Comparison of ENCODE assay signal across 10 cellular contexts in genomic region chr15:67048281-67049279, GRCh38. TPM values are rescaled to one million over a fixed set of nuclear protein-coding genes. Genes with fewer than 3 reads are reported as not detected.
DNase-seq lines count a peak whose midpoint lies in the region; ATAC-seq and TF ChIP-seq lines count a peak whose summit lies in the region.
"Had no signal": no experiment of that assay in that cellular context is flagged by ENCODE, and none has a peak within 500 bp of the region (broad histone marks: within the 10 kb centered on the region; RNA-seq: fewer than 3 reads in every experiment).

No MANE protein-coding gene starts in this region.

- DNase-seq in SIG-M5 treated with dmso at 0.1 percent for 504 hours (lab: John Stamatoyannopoulos, UW; ENCODE audit: unreplicated experiment) (peak; percentile 64), SIG-M5 (lab: John Stamatoyannopoulos, UW) (no peak), choroid plexus epithelial cell (ENCODE audit: low read depth) (peak; percentile 92), mesenchymal stem cell (peak; percentile 89), aorta (peak; percentile 79 to 86)

- no peak overlapping the region for H2AFZ ChIP-seq in mesenchymal stem cell (ENCODE audit: low read depth, low read length)

- H3K4me2 ChIP-seq in mesenchymal stem cell (ENCODE audit: low read length, poor library complexity, severe bottlenecking) = peak overlapping the region; percentile 14

- H4K91ac ChIP-seq in mesenchymal stem cell (ENCODE audit: low read length) = peak overlapping the region; percentile 90

- H3K4ac ChIP-seq in mesenchymal stem cell (ENCODE audit: low read depth in 1 of 2, low read length in 2 of 2) = peak overlapping the region; percentile 58 to 72

- H2BK15ac ChIP-seq in mesenchymal stem cell (ENCODE audit: low read depth, poor library complexity, severe bottlenecking) = peak overlapping the region; percentile 94

- H3K4me3 ChIP-seq in choroid plexus epithelial cell (ENCODE audit: low read depth, low read length) = no peak overlapping the region
- no peak overlapping the region for H3K4me3 ChIP-seq in mesenchymal stem cell (ENCODE audit: insufficient read depth in 1 of 2, low read depth in 1 of 2, low read length in 2 of 2)
- no peak overlapping the region for H3K4me3 ChIP-seq in aorta (ENCODE audit: low read length in 2 of 2)
- H3K4me3 ChIP-seq: SK-N-MC had no signal

- no peak for TF ChIP-seq CTCF in choroid plexus epithelial cell (conservative IDR thresholded peaks at IDR 0.05; ENCODE audit: low read depth, low read length)

- H3K9ac ChIP-seq in mesenchymal stem cell (ENCODE audit: low read length) = peak overlapping the region; percentile 69

- ATAC-seq in aorta (ENCODE audit: low FRiP score) (peak; percentile 84), GM21737 (IDR thresholded peaks at IDR 0.05; ENCODE audit: unreplicated experiment) (no peak), HG02973 (IDR thresholded peaks at IDR 0.05; ENCODE audit: unreplicated experiment) (no peak), GM21825 (IDR thresholded peaks at IDR 0.05; ENCODE audit: unreplicated experiment) (no peak)

- H3K14ac ChIP-seq in mesenchymal stem cell (ENCODE audit: low read length in 2 of 2) = no peak overlapping the region

- peak overlapping the region; percentile 87 for H2BK120ac ChIP-seq in mesenchymal stem cell (ENCODE audit: low read depth, low read length)

- H3K79me1 ChIP-seq in mesenchymal stem cell (replicated peaks; ENCODE audit: low read length, poor library complexity, severe bottlenecking) = no peaks in the 10 kb centered on the region

- peak overlapping the region; percentile 92 for H2AK5ac ChIP-seq in mesenchymal stem cell (ENCODE audit: low read length, severe bottlenecking)

- WGBS in mesenchymal stem cell = 77% methylated on average over 7 of the region's 9 CpGs
- 23 to 25% methylated on average over 9 of the region's 9 CpGs for WGBS in aorta, 2 donors

- intact Hi-C loops in aorta (cut with DNase I) = no loop called here

- H4K8ac ChIP-seq in mesenchymal stem cell (ENCODE audit: low read length) = peak overlapping the region; percentile 98

- peak overlapping the region; percentile 98 for H2BK5ac ChIP-seq in mesenchymal stem cell (ENCODE audit: low read depth, low read length, poor library complexity, severe bottlenecking)

- H2BK12ac ChIP-seq in mesenchymal stem cell (ENCODE audit: low read length in 2 of 2) = peak overlapping the region; percentile 92 to 97

- H3K9me3 ChIP-seq in mesenchymal stem cell (ENCODE audit: control insufficient read depth, low read length) (no peaks in the 10 kb centered on the region), aorta (ENCODE audit: control insufficient read depth, low read length) (no peaks in the 10 kb centered on the region)

- H3K4me1 ChIP-seq in mesenchymal stem cell (ENCODE audit: control insufficient read depth, insufficient read depth, low read depth, low read length) (peaks cover 28% of the 10 kb centered on the region), aorta (ENCODE audit: control insufficient read depth in 1 of 2, insufficient read depth in 2 of 2, low read length in 2 of 2) (peaks cover 7 to 9% of the 10 kb centered on the region in 2 donors)

- H3K27me3 ChIP-seq in mesenchymal stem cell (ENCODE audit: control insufficient read depth in 1 of 2, insufficient read depth in 1 of 2, low read length in 2 of 2) (no peaks in the 10 kb centered on the region), aorta (ENCODE audit: control insufficient read depth in 1 of 2, insufficient read depth in 2 of 2, low read length in 1 of 2) (no peaks in the 10 kb centered on the region)

- H3K36me3 ChIP-seq in mesenchymal stem cell (ENCODE audit: control insufficient read depth in 1 of 2, insufficient read depth in 2 of 2, low read depth in 1 of 2, low read length in 2 of 2) (no peaks in the 10 kb centered on the region), aorta (ENCODE audit: control insufficient read depth in 1 of 2, insufficient read depth in 2 of 2, low read length in 1 of 2) (no peaks in the 10 kb centered on the region)

- H3K18ac ChIP-seq in mesenchymal stem cell (ENCODE audit: low read depth in 1 of 2, low read length in 2 of 2) = peak overlapping the region; percentile 88 to 96

- H3K27ac ChIP-seq in mesenchymal stem cell (ENCODE audit: low read length, poor library complexity, severe bottlenecking) = peak overlapping the region; percentile 98
- H3K27ac ChIP-seq in aorta (ENCODE audit: low read depth in 1 of 2, low read length in 2 of 2) = peak overlapping the region; percentile 47 to 100
- H3K27ac ChIP-seq: C4-2B, SK-N-MC had no signal

- no peak overlapping the region for H3K23ac ChIP-seq in mesenchymal stem cell (ENCODE audit: low read length in 2 of 2)

RNA-seq across cellular contexts. Expression of gene SMAD3, which starts 16.8 kb away (rescaled TPM):
- polyA plus RNA-seq in mesenchymal stem cell (2013, experiment 1 of 2) = 126 TPM
- 125 TPM for polyA plus RNA-seq in mesenchymal stem cell (2013, experiment 2 of 2)
- total RNA-seq in aorta = 10 to 100 TPM; 65.9 to 90.8 TPM
- polyA plus RNA-seq in aorta = 10 to 100 TPM in 1 of 2 donors, 1 to 10 TPM in 1; 7.1 to 44.1 TPM
